25 cellular contexts compared by ENCODE assay signal in genomic region chr1:78527706-78528105, GRCh38.
DNase-seq lines count a peak whose midpoint lies in the region; ATAC-seq, FAIRE-seq and TF ChIP-seq lines count a peak whose summit lies in the region.
"Had no signal": no experiment of that assay in that cellular context is flagged by ENCODE, and none has a peak within 500 bp of the region (broad histone marks: within the 10 kb centered on the region; RNA-seq: fewer than 3 reads in every experiment).

No MANE protein-coding gene starts in this region.

- DNase-seq in EH (ENCODE audit: low read depth) (peak; percentile 67), H54 (ENCODE audit: insufficient read length, low spot score) (no peak), RCC 7860 (ENCODE audit: low spot score) (peak; percentile 59), kidney tubule cell (ENCODE audit: low spot score) (peak; percentile 13), activated T-cell treated with anti-CD3 and anti-CD28 coated beads for 4 hours (no peak), NCI-H2081 treated with DMSO at 0.1 percent for 48 hours (lab: John Stamatoyannopoulos, UW) (no peak), ecto neural progenitor cell (ENCODE audit: low spot score) (no peak)
- DNase-seq: C1 segment of cervical spinal cord; CD4-positive, alpha-beta memory T cell; COR-L47; DMS53; GF-D8; NCI-H1092 treated with DMSO at 0.1 percent for 48 hours; NCI-H1436; NCI-H187; NCI-H2107; NCI-H446; NCI-H526; NCI-H82; NK-92 treated with Interleukin-12 subunit alpha and Interleukin-12 subunit beta, amount 100 ng/mL, for 24 hours; SHP77 treated with DMSO at 0.1 percent for 48 hours; SW 1271; T-helper 17 cell had no signal

- FAIRE-seq in H54 (lab: Jason Lieb, UNC) (peak; percentile 80), RCC 7860 (lab: Jason Lieb, UNC) (peak; percentile 20)

- TF ChIP-seq POLR2A in H54 (IDR thresholded peaks at IDR 0.05; ENCODE audit: low read depth, low read length): no peak

- ATAC-seq in GM21360 (IDR thresholded peaks at IDR 0.05; ENCODE audit: unreplicated experiment): no peak
- ATAC-seq: GM23338, T-helper 17 cell had no signal

Comparison
In these comparisons a context has a peak if more than half of its experiments do, and no peak if none do; other contexts are left out.
1. DNase-seq: peak in EH (single experiment), RCC 7860 (single experiment) and kidney tubule cell (single experiment); none in H54 (single experiment), activated T-cell treated with anti-CD3 and anti-CD28 coated beads for 4 hours (single experiment), NCI-H2081 treated with DMSO at 0.1 percent for 48 hours (single experiment) and ecto neural progenitor cell (single experiment).